In genomic region chr1:153888518-153888917, GRCh38 we compare ENCODE assay signal across 9 cellular contexts. TPM values are rescaled to one million over a fixed set of nuclear protein-coding genes. Genes with fewer than 3 reads are reported as not detected.
DNase-seq lines count a peak whose midpoint lies in the region; ATAC-seq and TF ChIP-seq lines count a peak whose summit lies in the region.
"Had no signal": no experiment of that assay in that cellular context is flagged by ENCODE, and none has a peak within 500 bp of the region (broad histone marks: within the 10 kb centered on the region; RNA-seq: fewer than 3 reads in every experiment).

No MANE protein-coding gene starts in this region.

- H3K36me3 Mint-ChIP-seq in CD4-positive, alpha-beta memory T cell = peaks cover 13 to 40% of the 10 kb centered on the region in 2 donors
- H3K36me3 Mint-ChIP-seq in activated T-helper 17 cell treated with anti-CD3 and anti-CD28 coated beads, Interleukin-2, amount 50 U/mL, for 72 hours (ENCODE audit: low read depth) = peaks cover 70% of the 10 kb centered on the region

- peak overlapping the region in 6 of 8 donors; percentile 15 to 71 (median 60) for H3K4me3 Mint-ChIP-seq in CD4-positive, alpha-beta memory T cell
- peak overlapping the region; percentile 58 for H3K4me3 Mint-ChIP-seq in activated T-helper 17 cell treated with anti-CD3 and anti-CD28 coated beads, Interleukin-2, amount 50 U/mL, for 72 hours

- H3K4me1 ChIP-seq in CD4-positive, alpha-beta memory T cell (ENCODE audit: insufficient read depth, low read length) = peaks cover 29% of the 10 kb centered on the region
- no peaks in the 10 kb centered on the region for H3K4me1 ChIP-seq in effector memory CD4-positive, alpha-beta T cell (ENCODE audit: control insufficient read depth, insufficient read depth, low read length, poor library complexity, severe bottlenecking)

- no peaks in the 10 kb centered on the region for H3K27me3 ChIP-seq in CD4-positive, alpha-beta memory T cell (ENCODE audit: insufficient read depth, low read length)
- no peaks in the 10 kb centered on the region for H3K27me3 ChIP-seq in effector memory CD4-positive, alpha-beta T cell (replicated peaks; ENCODE audit: control insufficient read depth, insufficient read depth, low read length, poor library complexity, severe bottlenecking)

- ATAC-seq in GM21390 (IDR thresholded peaks at IDR 0.05; ENCODE audit: unreplicated experiment) (peak; percentile 60), SK-N-SH treated with all-trans-retinoic acid at 6 μM for 48 hours (no peak), HG03342 (IDR thresholded peaks at IDR 0.05; ENCODE audit: unreplicated experiment) (no peak)
- peak; percentile 31 for ATAC-seq in activated T-helper 17 cell treated with anti-CD3 and anti-CD28 coated beads, Interleukin-2, amount 50 U/mL, for 72 hours (replicated peaks)

- peaks cover 5% of the 10 kb centered on the region for H3K36me3 ChIP-seq in CD4-positive, alpha-beta memory T cell (ENCODE audit: insufficient read depth, low read length)
- H3K36me3 ChIP-seq in effector memory CD4-positive, alpha-beta T cell (ENCODE audit: control insufficient read depth, insufficient read depth, low read length) = peaks cover 7% of the 10 kb centered on the region

- no peaks in the 10 kb centered on the region for H3K9me3 Mint-ChIP-seq in CD4-positive, alpha-beta memory T cell
- no peaks in the 10 kb centered on the region for H3K9me3 Mint-ChIP-seq in activated T-helper 17 cell treated with anti-CD3 and anti-CD28 coated beads, Interleukin-2, amount 50 U/mL, for 72 hours

- H3K4me3 ChIP-seq in CD4-positive, alpha-beta memory T cell (ENCODE audit: low read length in 2 of 2) = no peak overlapping the region
- H3K4me3 ChIP-seq in effector memory CD4-positive, alpha-beta T cell (ENCODE audit: insufficient read depth, low read depth, low read length, poor library complexity, severe bottlenecking) = no peak overlapping the region

- H3K27me3 Mint-ChIP-seq in CD4-positive, alpha-beta memory T cell = no peaks in the 10 kb centered on the region
- H3K27me3 Mint-ChIP-seq in activated T-helper 17 cell treated with anti-CD3 and anti-CD28 coated beads, Interleukin-2, amount 50 U/mL, for 72 hours = no peaks in the 10 kb centered on the region

- no peaks in the 10 kb centered on the region for H3K9me3 ChIP-seq in CD4-positive, alpha-beta memory T cell (ENCODE audit: control insufficient read depth in 1 of 2, low read length in 2 of 2)
- no peaks in the 10 kb centered on the region for H3K9me3 ChIP-seq in effector memory CD4-positive, alpha-beta T cell (ENCODE audit: control insufficient read depth, low read length)

- POLR2A ChIA-PET in CD4-positive, alpha-beta memory T cell (lab: Charles Lee; ENCODE audit: partially characterized antibody) = no interaction called here

- peak overlapping the region; percentile 24 to 94 (median 76) for H3K27ac Mint-ChIP-seq in CD4-positive, alpha-beta memory T cell
- peak overlapping the region; percentile 70 for H3K27ac Mint-ChIP-seq in activated T-helper 17 cell treated with anti-CD3 and anti-CD28 coated beads, Interleukin-2, amount 50 U/mL, for 72 hours

- CTCF ChIA-PET in CD4-positive, alpha-beta memory T cell (lab: Charles Lee; ENCODE audit: partially characterized antibody) = interaction anchor here (0.7 kb wide), 1 partner anchor 1461 kb away, joined by 5 read pairs; no protein-coding TSS in a partner anchor

- peak overlapping the region; percentile 14 for H3K27ac ChIP-seq in CD4-positive, alpha-beta memory T cell (ENCODE audit: low read depth, low read length)
- no peak overlapping the region for H3K27ac ChIP-seq in effector memory CD4-positive, alpha-beta T cell (ENCODE audit: insufficient read depth, low read length, poor library complexity, severe bottlenecking)

- peak in 1 of 5 donors; percentile 3 for DNase-seq in CD4-positive, alpha-beta memory T cell
- DNase-seq in lung microvascular endothelial cell (ENCODE audit: low read depth in 2 of 2) = peak; percentile 8 to 30
- DNase-seq in effector memory CD4-positive, alpha-beta T cell = no peak
- no peak for DNase-seq in NOMO-1 treated with DMSO at 0.1 percent for 48 hours (lab: John Stamatoyannopoulos, UW; ENCODE audit: unreplicated experiment)
- DNase-seq: NCI-H69 had no signal

- intact Hi-C loops in CD4-positive, alpha-beta memory T cell (cut with micrococcal nuclease) = no loop called here

- H3K4me1 Mint-ChIP-seq in CD4-positive, alpha-beta memory T cell = peaks cover 25 to 53% (median 32%) of the 10 kb centered on the region in 4 donors
- H3K4me1 Mint-ChIP-seq in activated T-helper 17 cell treated with anti-CD3 and anti-CD28 coated beads, Interleukin-2, amount 50 U/mL, for 72 hours = peaks cover 12% of the 10 kb centered on the region

TF ChIP-seq in SK-N-SH treated with all-trans-retinoic acid at 6 μM for 48 hours, 23 proteins besides CTCF, POLR2A, EP300 and RAD21 (continues in another document):
- TF ChIP-seq ZNF70 (CRISPR knock-in tag; IDR thresholded peaks at IDR 0.05) (no peak), TSHZ2 (CRISPR knock-in tag; IDR thresholded peaks at IDR 0.05) (no peak), CREB5 (CRISPR knock-in tag; IDR thresholded peaks at IDR 0.05; ENCODE audit: low read depth) (no peak), POU6F1 (CRISPR knock-in tag; IDR thresholded peaks at IDR 0.05; ENCODE audit: borderline replicate concordance, low read depth) (no peak), CSDC2 (CRISPR knock-in tag; IDR thresholded peaks at IDR 0.05) (no peak), OSR1 (CRISPR knock-in tag; IDR thresholded peaks at IDR 0.05) (no peak), ZC3H10 (CRISPR knock-in tag; IDR thresholded peaks at IDR 0.05) (no peak)

RNA-seq across cellular contexts. Expression of gene GATAD2B, which starts 34.3 kb away (rescaled TPM):
- 100 to 1,000 TPM in 1 of 2 experiments, 10 to 100 TPM in 1; 97.0 to 104 TPM for total RNA-seq in CD4-positive, alpha-beta memory T cell
- 1 to 10 TPM; 1.8 to 5.7 TPM for polyA plus RNA-seq in CD4-positive, alpha-beta memory T cell
- total RNA-seq in activated T-helper 17 cell treated with anti-CD3 and anti-CD28 coated beads, Interleukin-2, amount 50 U/mL, for 72 hours = 10 to 100 TPM; 47.8 to 51.1 TPM
- 3.5 and 4.2 TPM in 2 replicates for total RNA-seq in lung microvascular endothelial cell

RNA-seq across cellular contexts. Expression of gene DENND4B, which starts 58.0 kb away (rescaled TPM):
- 100 to 1,000 TPM; 211 to 216 TPM for total RNA-seq in CD4-positive, alpha-beta memory T cell
- polyA plus RNA-seq in CD4-positive, alpha-beta memory T cell = 10 to 100 TPM in 1 of 2 donors, 1 to 10 TPM in 1; 6.9 to 34.0 TPM
- total RNA-seq in activated T-helper 17 cell treated with anti-CD3 and anti-CD28 coated beads, Interleukin-2, amount 50 U/mL, for 72 hours = 100 to 1,000 TPM in 1 of 2 donors, 10 to 100 TPM in 1; 98.0 to 130 TPM
- 5.7 and 12.3 TPM in 2 replicates for total RNA-seq in lung microvascular endothelial cell

Comparison
In these comparisons a context has a peak if more than half of its experiments do, and no peak if none do; other contexts are left out.
1. DNase-seq: peak in lung microvascular endothelial cell (2 of 2); none in effector memory CD4-positive, alpha-beta T cell (0 of 3) and NOMO-1 treated with DMSO at 0.1 percent for 48 hours (single experiment).
2. ATAC-seq: peak in GM21390 (single experiment) and activated T-helper 17 cell treated with anti-CD3 and anti-CD28 coated beads, Interleukin-2, amount 50 U/mL, for 72 hours (single experiment); none in SK-N-SH treated with all-trans-retinoic acid at 6 μM for 48 hours (single experiment) and HG03342 (single experiment).